In the genomic region with DNA sequence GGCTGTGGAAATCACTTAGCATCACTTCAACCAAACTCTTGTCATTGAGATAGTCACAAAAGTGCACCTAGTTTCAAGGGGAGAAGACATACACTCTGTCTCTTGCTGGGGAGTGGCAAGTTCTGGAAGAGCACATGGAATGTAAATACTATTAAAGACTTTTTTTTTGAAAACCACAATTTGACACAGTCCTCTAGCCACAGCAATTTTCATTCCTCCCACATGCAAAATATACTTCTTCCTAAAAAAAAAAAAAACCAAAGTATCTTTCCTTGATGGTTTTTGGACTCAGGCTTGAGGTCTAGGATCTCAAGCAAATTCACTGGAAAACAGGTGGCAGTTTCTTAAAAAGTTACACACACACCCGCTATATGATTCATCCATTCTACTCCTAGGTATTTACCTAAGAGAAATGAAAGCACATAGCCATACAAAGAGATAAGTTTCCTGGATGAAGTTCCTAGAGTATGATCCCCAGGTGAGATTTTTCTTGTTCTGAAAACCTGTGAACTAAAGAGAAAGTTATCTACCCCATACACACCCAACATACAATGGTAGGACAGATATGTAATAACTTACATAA, we compare ENCODE assay signal across 30 cellular contexts.
A peak's percentile ranks its signal among the peaks of the same experiment; 100 is the strongest.
DNase-seq lines count a peak whose midpoint lies in the region; ATAC-seq and TF ChIP-seq lines count a peak whose summit lies in the region.
"Had no signal": no experiment of that assay in that cellular context is flagged by ENCODE, and none has a peak within 500 bp of the region (broad histone marks: within the 10 kb centered on the region; RNA-seq: fewer than 3 reads in every experiment).

No MANE protein-coding gene starts in this region.

- no peaks in the 10 kb centered on the region for H3K4me1 ChIP-seq in mucosa of descending colon (ENCODE audit: low read depth)
- H3K4me1 ChIP-seq: ascending aorta, parathyroid adenoma, testis had no signal

- no peaks in the 10 kb centered on the region for H3K36me3 ChIP-seq in mucosa of descending colon (ENCODE audit: low read depth)
- H3K36me3 ChIP-seq: ascending aorta, neural progenitor cell had no signal

- ATAC-seq in mucosa of descending colon (peak; percentile 79), HG03097 (IDR thresholded peaks at IDR 0.05; ENCODE audit: low FRiP score, unreplicated experiment) (no peak)
- ATAC-seq: activated T-cell treated with anti-CD3 and anti-CD28 coated beads, Interleukin-2, amount 50 U/mL, for 4 hours; HepG2; left lobe of liver had no signal

- intact Hi-C loops in mucosa of descending colon (cut with DNase I, micrococcal nuclease): no loop called here

- H3K4me3 ChIP-seq in epithelial cell of esophagus (ENCODE audit: low read length): no peak overlapping the region
- no peak overlapping the region for H3K4me3 ChIP-seq in mucosa of descending colon
- H3K4me3 ChIP-seq: ascending aorta, neural progenitor cell, testis had no signal

- TF ChIP-seq CTCF in epithelial cell of esophagus (IDR thresholded peaks at IDR 0.05; ENCODE audit: insufficient read depth, low read depth, low read length, missing control alignments) (no peak), mucosa of descending colon (IDR thresholded peaks at IDR 0.05) (no peak)

- no peaks in the 10 kb centered on the region for H3K9me3 ChIP-seq in mucosa of descending colon
- H3K9me3 ChIP-seq: ascending aorta, SK-N-SH, testis had no signal

- DNase-seq in GM04504 (ENCODE audit: low read depth): peak; percentile 16
- peak; percentile 39 for DNase-seq in RPMI7951 (ENCODE audit: low read depth)
- DNase-seq in epithelial cell of esophagus (ENCODE audit: low read depth): peak; percentile 52
- no peak for DNase-seq in mucosa of descending colon
- no peak for DNase-seq in NAMALWA (ENCODE audit: low spot score)
- DNase-seq in NCI-H146 (lab: John Stamatoyannopoulos, UW): no peak
- DNase-seq in occipital lobe (lab: John Stamatoyannopoulos, UW): no peak
- DNase-seq: activated B cell treated with CpG ODN at 0.5 μM for 24 hours; activated gamma-delta T cell; activated naive CD8-positive, alpha-beta T cell treated with anti-CD3 and anti-CD28 coated beads, Interleukin-2, amount 10 ng/mL, durations not matched to agents 7 days and 5 days; activated T-cell treated with anti-CD3 and anti-CD28 coated beads, Interleukin-2, amount 50 U/mL, for 4 hours; COR-L47; dermis blood vessel endothelial cell; DND-41; H9; immature natural killer cell; NCI-H1048; NCI-H187; NCI-H510A; RPMI8226; SK-N-SH; stimulated activated CD4-positive, alpha-beta T cell treated with anti-CD3 and anti-CD28 coated beads, Interleukin-2, amount 100 ng/mL, for 24 hours; stimulated activated CD8-positive, alpha-beta memory T cell treated with anti-CD3 and anti-CD28 coated beads, Interleukin-4, amount 100 ng/mL, for 48 hours; testis had no signal

Comparison
In these comparisons a context has a peak if more than half of its experiments do, and no peak if none do; other contexts are left out.
1. DNase-seq: peak in GM04504 (single experiment), RPMI7951 (single experiment) and epithelial cell of esophagus (single experiment); none in mucosa of descending colon (0 of 3), NAMALWA (single experiment), NCI-H146 (single experiment) and occipital lobe (single experiment).